Comparison of ENCODE assay signal across 17 cellular contexts in the genomic region with DNA sequence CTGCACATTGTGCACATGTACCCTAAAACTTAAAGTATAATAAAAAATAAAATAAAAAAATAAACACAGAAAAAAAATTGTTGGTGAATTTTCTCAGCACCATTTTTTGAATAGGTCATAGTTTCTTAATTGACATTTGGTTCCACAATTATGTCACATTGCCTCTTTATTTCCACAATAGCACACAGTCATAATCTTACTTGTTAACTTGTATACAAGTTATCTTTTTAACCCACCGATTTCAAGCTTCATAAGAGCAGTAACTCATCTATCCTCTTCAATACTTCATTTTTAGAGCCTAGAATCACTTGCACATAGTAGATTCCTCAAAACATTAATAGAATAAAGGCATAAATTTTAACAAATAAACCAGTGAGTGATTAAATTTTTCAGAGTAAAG.
A peak's percentile ranks its signal among the peaks of the same experiment; 100 is the strongest.
DNase-seq lines count a peak whose midpoint lies in the region; ATAC-seq and TF ChIP-seq lines count a peak whose summit lies in the region.
"Had no signal": no experiment of that assay in that cellular context is flagged by ENCODE, and none has a peak within 500 bp of the region (broad histone marks: within the 10 kb centered on the region; RNA-seq: fewer than 3 reads in every experiment).

No MANE protein-coding gene starts in this region.

- TF ChIP-seq CTCF in OCI-LY1 (IDR thresholded peaks at IDR 0.05; ENCODE audit: low read length) = no peak
- TF ChIP-seq CTCF in ovary (IDR thresholded peaks at IDR 0.05) = no peak

- H3K9me3 ChIP-seq in CD4-positive, CD25-positive, alpha-beta regulatory T cell (ENCODE audit: control insufficient read depth in 2 of 2, low read length in 2 of 2) = no peaks in the 10 kb centered on the region
- H3K9me3 ChIP-seq in OCI-LY1 (ENCODE audit: low read length) (no peaks in the 10 kb centered on the region), ovary (no peaks in the 10 kb centered on the region)
- H3K9me3 ChIP-seq: BLaER1 treated with 17β-estradiol and CSF1 and Interleukin-3, amounts not matched to agents 10 nM and 100 nM had no signal

- H3K27me3 Mint-ChIP-seq in CD4-positive, CD25-positive, alpha-beta regulatory T cell = no peaks in the 10 kb centered on the region
- H3K27me3 Mint-ChIP-seq in activated T-helper 17 cell treated with anti-CD3 and anti-CD28 coated beads, Interleukin-2, amount 50 U/mL, for 72 hours = no peaks in the 10 kb centered on the region
- no peaks in the 10 kb centered on the region for H3K27me3 Mint-ChIP-seq in activated CD4-positive, alpha-beta T cell treated with anti-CD3 and anti-CD28 coated beads, Interleukin-2, amount 10 ng/mL, durations not matched to agents 7 days and 5 days
- H3K27me3 Mint-ChIP-seq in activated T-cell treated with anti-CD3 and anti-CD28 coated beads, Interleukin-2, amount 50 U/mL, for 4 hours (ENCODE audit: low read depth) = no peaks in the 10 kb centered on the region
- H3K27me3 Mint-ChIP-seq: B cell; CD8-positive, alpha-beta memory T cell; IgD-negative memory B cell had no signal

- intact Hi-C loops in ovary (cut with DNase I) = no loop called here

- H3K4me1 ChIP-seq in CD4-positive, CD25-positive, alpha-beta regulatory T cell (ENCODE audit: control insufficient read depth, insufficient read depth, low read length, poor library complexity, severe bottlenecking) = no peaks in the 10 kb centered on the region
- H3K4me1 ChIP-seq in OCI-LY1 (ENCODE audit: insufficient read depth, low read length, severe bottlenecking) (peaks cover 28% of the 10 kb centered on the region), ovary (ENCODE audit: insufficient read depth) (no peaks in the 10 kb centered on the region)
- H3K4me1 ChIP-seq: BLaER1 treated with 17β-estradiol and CSF1 and Interleukin-3, amounts not matched to agents 10 nM and 100 nM had no signal

- POLR2A ChIA-PET in activated CD4-positive, alpha-beta T cell treated with anti-CD3 and anti-CD28 coated beads, Interleukin-2, amount 10 ng/mL, durations not matched to agents 7 days and 5 days (lab: Charles Lee) = no interaction called here

- TF ChIP-seq EP300 in ovary (IDR thresholded peaks at IDR 0.05) = no peak

- H3K4me2 ChIP-seq in OCI-LY1 (ENCODE audit: low read length) = peak overlapping the region; percentile 47
- H3K4me2 ChIP-seq: BLaER1 treated with 17β-estradiol and CSF1 and Interleukin-3, amounts not matched to agents 10 nM and 100 nM had no signal

- WGBS in ovary, 3 donors = 81 to 93% (median 81%) methylated on average over 1 of the region's 1 CpG

- no peak for ATAC-seq in CD4-positive, CD25-positive, alpha-beta regulatory T cell (ENCODE audit: low read depth in 2 of 2)
- peak; percentile 11 for ATAC-seq in GM19043 (IDR thresholded peaks at IDR 0.05; ENCODE audit: low read depth, unreplicated experiment)
- peak; percentile 52 for ATAC-seq in activated T-helper 17 cell treated with anti-CD3 and anti-CD28 coated beads, Interleukin-2, amount 50 U/mL, for 72 hours (replicated peaks)
- no peak for ATAC-seq in activated T-cell treated with anti-CD3 and anti-CD28 coated beads, Interleukin-2, amount 50 U/mL, for 4 hours

- no peak overlapping the region; the same call in 1 of the 2 replicates for H2AFZ ChIP-seq in OCI-LY1 (ENCODE audit: low read length)

- no peaks in the 10 kb centered on the region for H4K20me1 ChIP-seq in OCI-LY1 (ENCODE audit: insufficient read depth, low read length)
- H4K20me1 ChIP-seq: BLaER1 treated with 17β-estradiol and CSF1 and Interleukin-3, amounts not matched to agents 10 nM and 100 nM had no signal

- H3K4me3 Mint-ChIP-seq in CD4-positive, CD25-positive, alpha-beta regulatory T cell = peak overlapping the region in 1 of 4 donors; percentile 34
- H3K4me3 Mint-ChIP-seq in activated T-helper 17 cell treated with anti-CD3 and anti-CD28 coated beads, Interleukin-2, amount 50 U/mL, for 72 hours = no peak overlapping the region
- H3K4me3 Mint-ChIP-seq in activated CD4-positive, alpha-beta T cell treated with anti-CD3 and anti-CD28 coated beads, Interleukin-2, amount 10 ng/mL, durations not matched to agents 7 days and 5 days = no peak overlapping the region
- H3K4me3 Mint-ChIP-seq in activated T-cell treated with anti-CD3 and anti-CD28 coated beads, Interleukin-2, amount 50 U/mL, for 4 hours = no peak overlapping the region
- H3K4me3 Mint-ChIP-seq: B cell; CD8-positive, alpha-beta memory T cell; H9; IgD-negative memory B cell had no signal

- no peak for TF ChIP-seq POLR2A in ovary (IDR thresholded peaks at IDR 0.05)

- no peaks in the 10 kb centered on the region for H3K9me2 ChIP-seq in OCI-LY1 (ENCODE audit: low read depth, low read length)

- CTCF ChIA-PET in activated CD4-positive, alpha-beta T cell treated with anti-CD3 and anti-CD28 coated beads, Interleukin-2, amount 10 ng/mL, durations not matched to agents 7 days and 5 days (lab: Charles Lee) = no interaction called here

- no peaks in the 10 kb centered on the region for H3K27me3 ChIP-seq in CD4-positive, CD25-positive, alpha-beta regulatory T cell (ENCODE audit: control insufficient read depth, insufficient read depth, low read length)
- H3K27me3 ChIP-seq in OCI-LY1 (ENCODE audit: insufficient read depth, low read length) = no peaks in the 10 kb centered on the region
- H3K27me3 ChIP-seq in ovary = no peaks in the 10 kb centered on the region
- H3K27me3 ChIP-seq: BLaER1 treated with 17β-estradiol and CSF1 and Interleukin-3, amounts not matched to agents 10 nM and 100 nM had no signal

- H3K9ac ChIP-seq in OCI-LY1 (ENCODE audit: low read length) = no peak overlapping the region
- H3K9ac ChIP-seq: BLaER1 treated with 17β-estradiol and CSF1 and Interleukin-3, amounts not matched to agents 10 nM and 100 nM had no signal

- H3K9me3 Mint-ChIP-seq in CD4-positive, CD25-positive, alpha-beta regulatory T cell = peaks cover 0 to 10% (median 4%) of the 10 kb centered on the region in 7 donors
- H3K9me3 Mint-ChIP-seq in activated T-helper 17 cell treated with anti-CD3 and anti-CD28 coated beads, Interleukin-2, amount 50 U/mL, for 72 hours = peaks cover 2% of the 10 kb centered on the region
- H3K9me3 Mint-ChIP-seq in activated CD4-positive, alpha-beta T cell treated with anti-CD3 and anti-CD28 coated beads, Interleukin-2, amount 10 ng/mL, durations not matched to agents 7 days and 5 days = peaks cover 13% of the 10 kb centered on the region
- peaks cover 19% of the 10 kb centered on the region for H3K9me3 Mint-ChIP-seq in activated T-cell treated with anti-CD3 and anti-CD28 coated beads, Interleukin-2, amount 50 U/mL, for 4 hours
- H3K9me3 Mint-ChIP-seq: H9 had no signal

- no peak for DNase-seq in CD4-positive, CD25-positive, alpha-beta regulatory T cell
- DNase-seq in activated CD4-positive, alpha-beta T cell treated with anti-CD3 and anti-CD28 coated beads, Interleukin-2, amount 10 ng/mL, durations not matched to agents 7 days and 5 days = no peak
- DNase-seq in activated T-cell treated with anti-CD3 and anti-CD28 coated beads, Interleukin-2, amount 50 U/mL, for 4 hours = no peak
- no peak for DNase-seq in ovary
- DNase-seq: CD8-positive, alpha-beta memory T cell; COR-L47; DMS 273 treated with DMSO at 0.1 percent for 48 hours; DMS79; GDM1; H9; KBM-7 had no signal

- no peaks in the 10 kb centered on the region for H3K36me3 Mint-ChIP-seq in CD4-positive, CD25-positive, alpha-beta regulatory T cell
- H3K36me3 Mint-ChIP-seq in activated T-helper 17 cell treated with anti-CD3 and anti-CD28 coated beads, Interleukin-2, amount 50 U/mL, for 72 hours (ENCODE audit: low read depth) = no peaks in the 10 kb centered on the region
- no peaks in the 10 kb centered on the region for H3K36me3 Mint-ChIP-seq in activated CD4-positive, alpha-beta T cell treated with anti-CD3 and anti-CD28 coated beads, Interleukin-2, amount 10 ng/mL, durations not matched to agents 7 days and 5 days (ENCODE audit: low read depth)
- no peaks in the 10 kb centered on the region for H3K36me3 Mint-ChIP-seq in activated T-cell treated with anti-CD3 and anti-CD28 coated beads, Interleukin-2, amount 50 U/mL, for 4 hours (ENCODE audit: insufficient read depth)
- H3K36me3 Mint-ChIP-seq: CD8-positive, alpha-beta memory T cell; IgD-negative memory B cell had no signal

- H3K4me1 Mint-ChIP-seq in CD4-positive, CD25-positive, alpha-beta regulatory T cell = peaks cover 0 to 6% (median 5%) of the 10 kb centered on the region in 4 donors
- H3K4me1 Mint-ChIP-seq in activated T-helper 17 cell treated with anti-CD3 and anti-CD28 coated beads, Interleukin-2, amount 50 U/mL, for 72 hours = no peaks in the 10 kb centered on the region
- H3K4me1 Mint-ChIP-seq in activated CD4-positive, alpha-beta T cell treated with anti-CD3 and anti-CD28 coated beads, Interleukin-2, amount 10 ng/mL, durations not matched to agents 7 days and 5 days = peaks cover 2% of the 10 kb centered on the region
- H3K4me1 Mint-ChIP-seq in activated T-cell treated with anti-CD3 and anti-CD28 coated beads, Interleukin-2, amount 50 U/mL, for 4 hours (ENCODE audit: low read depth) = peaks cover 2% of the 10 kb centered on the region
- H3K4me1 Mint-ChIP-seq: B cell; CD8-positive, alpha-beta memory T cell; IgD-negative memory B cell had no signal

- no peaks in the 10 kb centered on the region for H3F3A ChIP-seq in OCI-LY1 (ENCODE audit: insufficient read depth, low read length)

- peak overlapping the region; percentile 65 for H3K27ac ChIP-seq in CD4-positive, CD25-positive, alpha-beta regulatory T cell (ENCODE audit: insufficient read depth, low read length, poor library complexity, severe bottlenecking)
- H3K27ac ChIP-seq in OCI-LY1 (ENCODE audit: low read depth, low read length, poor library complexity, severe bottlenecking) (peak overlapping the region; percentile 86), ovary (no peak overlapping the region)
- H3K27ac ChIP-seq: BLaER1 treated with 17β-estradiol and CSF1 and Interleukin-3, amounts not matched to agents 10 nM and 100 nM had no signal

- no peaks in the 10 kb centered on the region for H3K79me2 ChIP-seq in OCI-LY1 (ENCODE audit: insufficient read depth, low read length)

- peak overlapping the region; percentile 26 to 83 (median 76) for H3K27ac Mint-ChIP-seq in CD4-positive, CD25-positive, alpha-beta regulatory T cell
- peak overlapping the region; percentile 65 for H3K27ac Mint-ChIP-seq in activated T-helper 17 cell treated with anti-CD3 and anti-CD28 coated beads, Interleukin-2, amount 50 U/mL, for 72 hours
- no peak overlapping the region for H3K27ac Mint-ChIP-seq in activated CD4-positive, alpha-beta T cell treated with anti-CD3 and anti-CD28 coated beads, Interleukin-2, amount 10 ng/mL, durations not matched to agents 7 days and 5 days
- H3K27ac Mint-ChIP-seq: B cell; CD8-positive, alpha-beta memory T cell; H9 had no signal

- H3K4me3 ChIP-seq in CD4-positive, CD25-positive, alpha-beta regulatory T cell (ENCODE audit: low read depth, low read length) = no peak overlapping the region
- H3K4me3 ChIP-seq in OCI-LY1 (ENCODE audit: low read depth, low read length, poor library complexity, severe bottlenecking) (no peak overlapping the region), ovary (no peak overlapping the region)
- H3K4me3 ChIP-seq: BLaER1 treated with 17β-estradiol and CSF1 and Interleukin-3, amounts not matched to agents 10 nM and 100 nM had no signal

- H3K36me3 ChIP-seq in CD4-positive, CD25-positive, alpha-beta regulatory T cell (ENCODE audit: control insufficient read depth, insufficient read depth, low read length) = no peaks in the 10 kb centered on the region
- no peaks in the 10 kb centered on the region for H3K36me3 ChIP-seq in OCI-LY1 (ENCODE audit: insufficient read depth, low read length)
- H3K36me3 ChIP-seq in ovary = no peaks in the 10 kb centered on the region
- H3K36me3 ChIP-seq: BLaER1 treated with 17β-estradiol and CSF1 and Interleukin-3, amounts not matched to agents 10 nM and 100 nM had no signal

Comparison
In these comparisons a context has a peak if more than half of its experiments do, and no peak if none do; other contexts are left out.
1. ATAC-seq: peak in GM19043 (single experiment) and activated T-helper 17 cell treated with anti-CD3 and anti-CD28 coated beads, Interleukin-2, amount 50 U/mL, for 72 hours (single experiment); none in CD4-positive, CD25-positive, alpha-beta regulatory T cell (0 of 2) and activated T-cell treated with anti-CD3 and anti-CD28 coated beads, Interleukin-2, amount 50 U/mL, for 4 hours (0 of 2).
2. H3K27ac ChIP-seq: peak in CD4-positive, CD25-positive, alpha-beta regulatory T cell (single experiment) and OCI-LY1 (single experiment); none in ovary (0 of 2).